1 cellular context compared by ENCODE assay signal in the genomic region with DNA sequence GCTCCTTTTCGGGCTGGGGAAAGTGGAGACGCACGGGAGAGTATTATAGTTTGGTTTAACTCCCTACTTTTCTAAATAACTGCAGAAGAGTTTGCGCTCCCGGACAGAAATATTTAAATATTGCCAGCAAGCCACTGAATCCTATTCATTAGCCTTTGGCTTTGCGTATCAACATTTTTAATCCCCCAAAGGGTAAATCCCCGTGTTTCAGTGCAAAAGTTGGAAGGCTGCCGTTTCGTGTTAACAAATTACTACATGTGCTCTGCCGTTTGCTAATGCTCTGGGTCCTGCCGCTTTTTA.
TF ChIP-seq lines count a peak whose summit lies in the region.

No MANE protein-coding gene starts in this region.

TF ChIP-seq in endothelial cell of umbilical vein, 7 proteins besides CTCF, POLR2A, EP300 and RAD21:
- no peak for TF ChIP-seq GATA2 (IDR thresholded peaks at IDR 0.05; ENCODE audit: insufficient read depth, insufficient read length, low read depth, low read length)
- no peak for TF ChIP-seq EZH2 (IDR thresholded peaks at IDR 0.05; ENCODE audit: borderline replicate concordance, low read depth, low read length, severe bottlenecking)
- TF ChIP-seq MYC (IDR thresholded peaks at IDR 0.05; ENCODE audit: low read depth, low read length), result no peak
- no peak for TF ChIP-seq FOS (IDR thresholded peaks at IDR 0.05; ENCODE audit: borderline replicate concordance, insufficient read depth, low read length)
- TF ChIP-seq JUN (IDR thresholded peaks at IDR 0.05; ENCODE audit: borderline replicate concordance, insufficient read depth, insufficient read length, low read depth), result no peak
- no peak for TF ChIP-seq MAX (IDR thresholded peaks at IDR 0.05; ENCODE audit: insufficient read depth, insufficient read length)
- TF ChIP-seq POLR2AphosphoS5 (IDR thresholded peaks at IDR 0.05; ENCODE audit: insufficient read depth, low read depth, low read length), result no peak
